Comparison of ENCODE assay signal across 33 cellular contexts in the genomic region with DNA sequence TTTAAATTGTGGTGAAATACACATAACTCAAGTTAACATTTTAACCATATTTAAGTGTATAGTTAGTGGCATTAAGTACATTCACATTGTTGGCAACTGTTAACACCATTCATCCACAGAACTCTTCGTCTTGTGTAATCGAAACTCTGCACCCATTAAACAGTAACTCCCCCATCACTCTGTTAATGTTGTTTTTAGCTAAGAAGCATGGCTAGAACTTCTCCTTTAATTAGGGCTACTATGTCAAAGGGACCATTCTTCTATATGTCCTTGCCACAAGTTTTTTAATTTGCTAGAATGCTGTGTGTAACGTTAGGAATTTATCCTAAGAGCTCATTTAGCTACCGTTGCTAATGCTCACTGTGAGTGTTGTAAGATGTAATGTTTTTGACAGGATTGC.
"Had no signal": no experiment of that assay in that cellular context is flagged by ENCODE, and none has a peak within 500 bp of the region (broad histone marks: within the 10 kb centered on the region; RNA-seq: fewer than 3 reads in every experiment).

No MANE protein-coding gene starts in this region.

- H3K4me1 ChIP-seq: adrenal gland, body of pancreas, breast epithelium had no signal

- H3K27ac ChIP-seq: adrenal gland, body of pancreas, brain microvascular endothelial cell, breast epithelium, VCaP had no signal

- ATAC-seq: activated CD8-positive, alpha-beta memory T cell treated with anti-CD3 and anti-CD28 coated beads, Interleukin-2, amount 10 ng/mL, durations not matched to agents 7 days and 5 days; activated CD8-positive, alpha-beta T cell treated with anti-CD3 and anti-CD28 coated beads, Interleukin-2, amount 10 ng/mL, durations not matched to agents 7 days and 5 days; body of pancreas had no signal

- H3K4me3 Mint-ChIP-seq: activated B cell treated with CpG ODN at 0.5 μM for 24 hours; activated CD4-positive, alpha-beta memory T cell treated with anti-CD3 and anti-CD28 coated beads, Interleukin-2, amount 10 ng/mL, durations not matched to agents 7 days and 5 days; activated CD4-positive, alpha-beta T cell treated with anti-CD3 and anti-CD28 coated beads, Interleukin-2, amount 10 ng/mL, durations not matched to agents 24 days and 14 days; activated CD8-positive, alpha-beta memory T cell treated with anti-CD3 and anti-CD28 coated beads, Interleukin-2, amount 10 ng/mL, durations not matched to agents 7 days and 5 days; activated CD8-positive, alpha-beta T cell treated with anti-CD3 and anti-CD28 coated beads, Interleukin-2, amount 10 ng/mL, durations not matched to agents 7 days and 5 days; activated naive CD4-positive, alpha-beta T cell treated with anti-CD3 and anti-CD28 coated beads, Interleukin-2, amount 10 ng/mL, durations not matched to agents 7 days and 5 days; activated naive CD4-positive, alpha-beta T cell treated with anti-CD3 and anti-CD28 coated beads, Interleukin-2, amount 50 U/mL, for 24 hours; activated naive CD8-positive, alpha-beta T cell treated with anti-CD3 and anti-CD28 coated beads for 36 hours; activated T-cell treated with anti-CD3 and anti-CD28 coated beads, Interleukin-2, amount 50 U/mL, for 24 hours; T-helper 1 cell treated with Interleukin-12 subunit alpha and Interleukin-12 subunit beta and Interleukin-4 antibody, amounts not matched to agents 30 μg/mL and 1 μg/mL, for 36 hours; T-helper 2 cell treated with Interferon-gamma antibody and Interleukin-4, amounts not matched to agents 5 μg/mL and 100 μg/mL, for 36 hours had no signal

- H3K4me1 Mint-ChIP-seq: activated B cell treated with CpG ODN at 0.5 μM for 24 hours; activated CD4-positive, alpha-beta memory T cell treated with anti-CD3 and anti-CD28 coated beads, Interleukin-2, amount 10 ng/mL, durations not matched to agents 7 days and 5 days; activated CD4-positive, alpha-beta T cell treated with anti-CD3 and anti-CD28 coated beads, Interleukin-2, amount 10 ng/mL, durations not matched to agents 24 days and 14 days; activated CD8-positive, alpha-beta memory T cell treated with anti-CD3 and anti-CD28 coated beads, Interleukin-2, amount 10 ng/mL, durations not matched to agents 7 days and 5 days; activated naive CD4-positive, alpha-beta T cell treated with anti-CD3 and anti-CD28 coated beads, Interleukin-2, amount 10 ng/mL, durations not matched to agents 7 days and 5 days; activated naive CD8-positive, alpha-beta T cell treated with anti-CD3 and anti-CD28 coated beads for 36 hours had no signal

- H3K36me3 ChIP-seq: brain microvascular endothelial cell, breast epithelium had no signal

- H3K27me3 Mint-ChIP-seq: activated B cell treated with CpG ODN at 0.5 μM for 24 hours; activated CD4-positive, alpha-beta memory T cell treated with anti-CD3 and anti-CD28 coated beads, Interleukin-2, amount 10 ng/mL, durations not matched to agents 7 days and 5 days; activated CD4-positive, alpha-beta T cell treated with anti-CD3 and anti-CD28 coated beads, Interleukin-2, amount 10 ng/mL, durations not matched to agents 24 days and 14 days; activated CD8-positive, alpha-beta memory T cell treated with anti-CD3 and anti-CD28 coated beads, Interleukin-2, amount 10 ng/mL, durations not matched to agents 7 days and 5 days; activated naive CD4-positive, alpha-beta T cell treated with anti-CD3 and anti-CD28 coated beads, Interleukin-2, amount 10 ng/mL, durations not matched to agents 7 days and 5 days; activated naive CD4-positive, alpha-beta T cell treated with anti-CD3 and anti-CD28 coated beads, Interleukin-2, amount 50 U/mL, for 24 hours; activated naive CD8-positive, alpha-beta T cell treated with anti-CD3 and anti-CD28 coated beads for 36 hours; activated T-cell treated with anti-CD3 and anti-CD28 coated beads, Interleukin-2, amount 50 U/mL, for 24 hours had no signal

- H3K4me3 ChIP-seq: adrenal gland, body of pancreas, breast epithelium had no signal

- DNase-seq: activated B cell treated with CpG ODN at 0.5 μM for 24 hours; activated CD4-positive, alpha-beta memory T cell treated with anti-CD3 and anti-CD28 coated beads, Interleukin-2, amount 10 ng/mL, durations not matched to agents 7 days and 5 days; activated CD4-positive, alpha-beta T cell treated with anti-CD3 and anti-CD28 coated beads for 4 hours; activated CD4-positive, alpha-beta T cell treated with anti-CD3 and anti-CD28 coated beads, Interleukin-2, amount 10 ng/mL, durations not matched to agents 24 days and 14 days; activated CD4-positive, alpha-beta T cell treated with anti-CD3 and anti-CD28 coated beads, Interleukin-2, amount 50 U/mL, for 1 hour; activated CD4-positive, alpha-beta T cell treated with anti-CD3 and anti-CD28 coated beads, Interleukin-2, amount 50 U/mL, for 4 hours; activated CD4-positive, CD25-positive, alpha-beta regulatory T cell treated with anti-CD3 and anti-CD28 coated beads, Interleukin-2, amount 50 U/mL, for 72 hours; activated CD8-positive, alpha-beta memory T cell treated with anti-CD3 and anti-CD28 coated beads for 24 hours; activated CD8-positive, alpha-beta memory T cell treated with anti-CD3 and anti-CD28 coated beads, Interleukin-2, amount 10 ng/mL, durations not matched to agents 7 days and 5 days; activated CD8-positive, alpha-beta memory T cell treated with anti-CD3 and anti-CD28 coated beads, Interleukin-2, amount 50 U/mL, for 48 hours; activated CD8-positive, alpha-beta T cell treated with anti-CD3 and anti-CD28 coated beads, Interleukin-2, amount 10 ng/mL, durations not matched to agents 7 days and 5 days; activated effector memory CD4-positive, alpha-beta T cell treated with Interleukin-2 at 50 U/mL for 16 hours; activated gamma-delta T cell; activated naive CD4-positive, alpha-beta T cell treated with anti-CD3 and anti-CD28 coated beads, Interleukin-2, amount 10 ng/mL, durations not matched to agents 7 days and 5 days; activated naive CD4-positive, alpha-beta T cell treated with Interleukin-2 at 50 U/mL for 16 hours; activated naive CD8-positive, alpha-beta T cell treated with anti-CD3 and anti-CD28 coated beads for 36 hours; activated T-cell treated with anti-CD3 and anti-CD28 coated beads, Interleukin-2, amount 50 U/mL, for 24 hours; activated T-cell treated with anti-CD3 and anti-CD28 coated beads, Interleukin-2, amount 50 U/mL, for 48 hours; adrenal gland; amniotic stem cell; aorta; body of pancreas; brain microvascular endothelial cell; central memory CD4-positive, alpha-beta T cell; T-helper 1 cell; T-helper 2 cell; T-helper 9 cell had no signal

- H3K27ac Mint-ChIP-seq: activated B cell treated with CpG ODN at 0.5 μM for 24 hours; activated CD4-positive, alpha-beta memory T cell treated with anti-CD3 and anti-CD28 coated beads, Interleukin-2, amount 10 ng/mL, durations not matched to agents 7 days and 5 days; activated CD4-positive, alpha-beta T cell treated with anti-CD3 and anti-CD28 coated beads, Interleukin-2, amount 10 ng/mL, durations not matched to agents 24 days and 14 days; activated CD8-positive, alpha-beta memory T cell treated with anti-CD3 and anti-CD28 coated beads, Interleukin-2, amount 10 ng/mL, durations not matched to agents 7 days and 5 days; activated CD8-positive, alpha-beta T cell treated with anti-CD3 and anti-CD28 coated beads, Interleukin-2, amount 10 ng/mL, durations not matched to agents 7 days and 5 days; activated naive CD4-positive, alpha-beta T cell treated with anti-CD3 and anti-CD28 coated beads, Interleukin-2, amount 10 ng/mL, durations not matched to agents 7 days and 5 days; activated naive CD4-positive, alpha-beta T cell treated with anti-CD3 and anti-CD28 coated beads, Interleukin-2, amount 50 U/mL, for 24 hours; activated naive CD8-positive, alpha-beta T cell treated with anti-CD3 and anti-CD28 coated beads for 36 hours; activated T-cell treated with anti-CD3 and anti-CD28 coated beads, Interleukin-2, amount 50 U/mL, for 24 hours; activated T-helper 2 cell treated with anti-CD3 and anti-CD28 coated beads, Interferon-gamma antibody, Interleukin-2, Interleukin-4, amounts not matched to agents 10 μg/mL and 5 μg/mL and 100 μg/mL, durations not matched to agents 14 hours and 24 hours and 36 hours; T-helper 1 cell treated with Interleukin-12 subunit alpha and Interleukin-12 subunit beta and Interleukin-4 antibody, amounts not matched to agents 30 μg/mL and 1 μg/mL, for 36 hours; T-helper 2 cell treated with Interferon-gamma antibody and Interleukin-4, amounts not matched to agents 5 μg/mL and 100 μg/mL, for 36 hours had no signal

- H3K9me3 Mint-ChIP-seq: activated B cell treated with CpG ODN at 0.5 μM for 24 hours; activated CD4-positive, alpha-beta memory T cell treated with anti-CD3 and anti-CD28 coated beads, Interleukin-2, amount 10 ng/mL, durations not matched to agents 7 days and 5 days; activated CD4-positive, alpha-beta T cell treated with anti-CD3 and anti-CD28 coated beads, Interleukin-2, amount 10 ng/mL, durations not matched to agents 24 days and 14 days; activated naive CD4-positive, alpha-beta T cell treated with anti-CD3 and anti-CD28 coated beads, Interleukin-2, amount 10 ng/mL, durations not matched to agents 7 days and 5 days; activated naive CD4-positive, alpha-beta T cell treated with anti-CD3 and anti-CD28 coated beads, Interleukin-2, amount 50 U/mL, for 24 hours; activated naive CD8-positive, alpha-beta T cell treated with anti-CD3 and anti-CD28 coated beads for 36 hours; activated T-cell treated with anti-CD3 and anti-CD28 coated beads, Interleukin-2, amount 50 U/mL, for 24 hours; activated T-helper 2 cell treated with anti-CD3 and anti-CD28 coated beads, Interferon-gamma antibody, Interleukin-2, Interleukin-4, amounts not matched to agents 10 μg/mL and 5 μg/mL and 100 μg/mL, durations not matched to agents 14 hours and 24 hours and 36 hours; T-helper 1 cell treated with Interleukin-12 subunit alpha and Interleukin-12 subunit beta and Interleukin-4 antibody, amounts not matched to agents 30 μg/mL and 1 μg/mL, for 36 hours; T-helper 2 cell treated with Interferon-gamma antibody and Interleukin-4, amounts not matched to agents 5 μg/mL and 100 μg/mL, for 36 hours had no signal

- H3K9me3 ChIP-seq: adrenal gland, body of pancreas, breast epithelium had no signal
